ENCODE assay signal across 1 cellular context in genomic region chr15:101088788-101089578, GRCh38.
TF ChIP-seq lines count a peak whose summit lies in the region.

No MANE protein-coding gene starts in this region.

TF ChIP-seq in K562, 482 proteins besides CTCF, POLR2A, EP300 and RAD21 (continued from another document and continues in another):
- TF ChIP-seq NFATC3 (IDR thresholded peaks at IDR 0.05), result no peak
- no peak for TF ChIP-seq LCOR (CRISPR knock-in tag; IDR thresholded peaks at IDR 0.05)
- TF ChIP-seq RNF219 (CRISPR knock-in tag; IDR thresholded peaks at IDR 0.05), result no peak
- TF ChIP-seq MLX (CRISPR knock-in tag; conservative IDR thresholded peaks at IDR 0.05), result no peak
- TF ChIP-seq ARID4B (CRISPR knock-in tag; IDR thresholded peaks at IDR 0.05), result no peak
- TF ChIP-seq ZNF75A (CRISPR knock-in tag; IDR thresholded peaks at IDR 0.05), result no peak
- TF ChIP-seq NCOA4 (IDR thresholded peaks at IDR 0.05; ENCODE audit: partially characterized antibody), result peak; percentile 35
- no peak for TF ChIP-seq GTF2A2 (tag; IDR thresholded peaks at IDR 0.05)
- no peak for TF ChIP-seq ARNT (IDR thresholded peaks at IDR 0.05)
- TF ChIP-seq TFE3 (CRISPR knock-in tag; IDR thresholded peaks at IDR 0.05), result no peak
- no peak for TF ChIP-seq CBX2 (IDR thresholded peaks at IDR 0.05; ENCODE audit: insufficient read depth, low read length, poor library complexity, severe bottlenecking)
- TF ChIP-seq TFAM (CRISPR knock-in tag; conservative IDR thresholded peaks at IDR 0.05), result no peak
- no peak for TF ChIP-seq MCM2 (IDR thresholded peaks at IDR 0.05; ENCODE audit: low read depth)
- TF ChIP-seq ZFP36 (IDR thresholded peaks at IDR 0.05; ENCODE audit: low read depth, low read length, partially characterized antibody), result no peak
- TF ChIP-seq NUFIP1 (IDR thresholded peaks at IDR 0.05; ENCODE audit: partially characterized antibody), result no peak
- TF ChIP-seq ZNF561 (CRISPR knock-in tag; conservative IDR thresholded peaks at IDR 0.05), result no peak
- TF ChIP-seq FIP1L1 (IDR thresholded peaks at IDR 0.05; ENCODE audit: low read depth, low read length, poor library complexity, severe bottlenecking), result peak; percentile 50
- no peak for TF ChIP-seq TGIF2 (CRISPR knock-in tag; IDR thresholded peaks at IDR 0.05)
- TF ChIP-seq BRCA1 (IDR thresholded peaks at IDR 0.05), result no peak
- no peak for TF ChIP-seq BRCA1 (CRISPR knock-in tag; IDR thresholded peaks at IDR 0.05)
- no peak for TF ChIP-seq NR0B1 (IDR thresholded peaks at IDR 0.05; ENCODE audit: partially characterized antibody)
- TF ChIP-seq THRAP3 (IDR thresholded peaks at IDR 0.05; ENCODE audit: borderline replicate concordance), result no peak
- no peak for TF ChIP-seq ZBTB9 (CRISPR knock-in tag; IDR thresholded peaks at IDR 0.05)
- TF ChIP-seq ZNF583 (CRISPR knock-in tag; IDR thresholded peaks at IDR 0.05), result no peak
- no peak for TF ChIP-seq SAP30 (IDR thresholded peaks at IDR 0.05; ENCODE audit: borderline replicate concordance, insufficient read depth, low read depth, low read length, poor library complexity, severe bottlenecking)
- TF ChIP-seq ZNF174 (CRISPR knock-in tag; IDR thresholded peaks at IDR 0.05), result no peak
- 0 out of 4 replicates have a peak, but pooled peaks of 1 of the 2 experiments have one; percentile 29 for TF ChIP-seq FOXK2 (conservative IDR thresholded peaks at IDR 0.05 in 1 of 2, IDR thresholded peaks at IDR 0.05 in 1 of 2; ENCODE audit: low read depth in 2 of 2)
- no peak for TF ChIP-seq SP1 (CRISPR knock-in tag; IDR thresholded peaks at IDR 0.05)
- no peak for TF ChIP-seq SAFB2 (IDR thresholded peaks at IDR 0.05; ENCODE audit: borderline replicate concordance, low read depth, low read length, severe bottlenecking)
- TF ChIP-seq SMAD4 (CRISPR knock-in tag; conservative IDR thresholded peaks at IDR 0.05), result 0 out of 2 replicates have a peak, but pooled peaks have one; percentile 36
- TF ChIP-seq CTCFL (IDR thresholded peaks at IDR 0.05; ENCODE audit: borderline replicate concordance, insufficient read depth, low read depth, low read length, poor library complexity, severe bottlenecking), result peak; percentile 43
- no peak for TF ChIP-seq ID3 (CRISPR knock-in tag; IDR thresholded peaks at IDR 0.05)
- TF ChIP-seq ID3 (tag; IDR thresholded peaks at IDR 0.05), result no peak
- TF ChIP-seq POLR2G (IDR thresholded peaks at IDR 0.05; ENCODE audit: low read depth, low read length), result peak; percentile 55; the same call in 1 of the 2 replicates
- TF ChIP-seq TFAP4 (CRISPR knock-in tag; IDR thresholded peaks at IDR 0.05; ENCODE audit: borderline replicate concordance), result peak; percentile 68
- TF ChIP-seq IRF9 (tag; IDR thresholded peaks at IDR 0.05), result no peak
- TF ChIP-seq NFE2L1 (tag; IDR thresholded peaks at IDR 0.05; ENCODE audit: borderline replicate concordance, low read depth), result no peak
- TF ChIP-seq ZNF584 (CRISPR knock-in tag; IDR thresholded peaks at IDR 0.05; ENCODE audit: low read depth), result no peak
- peak; percentile 52 for TF ChIP-seq RBFOX2 (IDR thresholded peaks at IDR 0.05; ENCODE audit: low read depth, low read length)
- peak; percentile 90 for TF ChIP-seq ZNF263 (CRISPR knock-in tag; IDR thresholded peaks at IDR 0.05; ENCODE audit: borderline replicate concordance)
- peak; percentile 21; the same call in 1 of the 2 replicates for TF ChIP-seq ZBTB7A (IDR thresholded peaks at IDR 0.05; ENCODE audit: borderline replicate concordance, control insufficient read depth, low read depth, low read length)
- TF ChIP-seq ZNF3 (CRISPR knock-in tag; IDR thresholded peaks at IDR 0.05), result no peak
- TF ChIP-seq PCBP2 (IDR thresholded peaks at IDR 0.05; ENCODE audit: low read depth, low read length, poor library complexity, severe bottlenecking), result no peak
- peak; percentile 48 for TF ChIP-seq CXXC5 (CRISPR knock-in tag; IDR thresholded peaks at IDR 0.05)
